Comparison of ENCODE assay signal across 16 cellular contexts in the genomic region with DNA sequence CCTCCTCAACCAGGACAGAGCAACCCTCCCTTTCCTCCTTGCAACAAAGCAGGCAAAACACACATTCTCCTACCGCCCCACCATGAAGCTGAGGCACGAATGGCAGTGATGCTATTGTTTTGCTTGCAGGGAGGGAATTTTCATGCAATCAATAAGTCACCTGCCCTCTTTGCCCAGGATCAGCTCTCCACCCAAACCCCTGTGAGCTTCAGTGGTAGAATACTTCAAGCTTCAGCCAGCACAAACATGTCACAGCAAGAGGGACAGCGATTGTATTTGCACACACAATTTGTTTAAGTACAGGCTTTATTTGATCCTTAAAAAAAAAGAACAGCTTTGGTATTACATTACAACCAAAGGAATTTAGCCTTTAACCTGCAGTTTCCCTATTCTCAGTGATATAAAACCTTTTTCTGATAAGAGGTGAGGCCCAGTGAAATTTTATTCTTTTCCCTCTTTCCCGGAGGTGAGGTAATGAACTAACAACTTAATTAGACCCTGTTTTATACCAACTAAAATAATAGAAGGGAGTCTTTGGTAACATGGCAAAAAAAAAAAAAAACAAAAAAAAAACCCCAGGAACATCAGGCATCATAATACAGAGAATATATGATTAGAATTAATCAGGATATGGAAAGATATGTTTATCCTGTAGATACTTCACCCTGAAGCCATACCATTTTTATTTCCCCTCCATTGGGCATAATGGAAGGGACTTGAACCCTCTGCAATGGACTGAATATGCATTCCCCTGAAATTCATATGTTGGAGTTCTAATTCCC.
DNase-seq lines count a peak whose midpoint lies in the region; ATAC-seq and TF ChIP-seq lines count a peak whose summit lies in the region.
"Had no signal": no experiment of that assay in that cellular context is flagged by ENCODE, and none has a peak within 500 bp of the region (broad histone marks: within the 10 kb centered on the region; RNA-seq: fewer than 3 reads in every experiment).

No MANE protein-coding gene starts in this region.

- DNase-seq in Caki2 (ENCODE audit: low read depth) (peak; percentile 35), NCI-H2196 treated with DMSO at 0.1 percent for 48 hours (lab: John Stamatoyannopoulos, UW; ENCODE audit: unreplicated experiment) (peak; percentile 23), colonic mucosa (peak; percentile 54), mucosa of descending colon (peak in 1 of 3 donors; percentile 35), erythroblast (lab: John Stamatoyannopoulos, UW) (no peak), KBM-7 (no peak)
- DNase-seq: activated T-cell treated with anti-CD3 and anti-CD28 coated beads, Interleukin-2, amount 50 U/mL, for 72 hours; DND-41; Karpas-422; naive thymus-derived CD8-positive, alpha-beta T cell; NCI-H526 treated with DMSO at 0.1 percent for 48 hours had no signal

- H3K4me1 ChIP-seq in colonic mucosa, result peaks cover 3% of the 10 kb centered on the region
- peaks cover 37% of the 10 kb centered on the region for H3K4me1 ChIP-seq in mucosa of descending colon (ENCODE audit: low read depth)

- intact Hi-C loops in colonic mucosa (cut with DNase I) (no loop called here), mucosa of descending colon (cut with DNase I, micrococcal nuclease) (loop anchor here in 1 of 2 donors (10.0 kb wide), 1 partner anchor 379 kb away; no protein-coding TSS in a partner anchor)

- TF ChIP-seq CTCF in colonic mucosa (IDR thresholded peaks at IDR 0.05), result no peak
- no peak for TF ChIP-seq CTCF in mucosa of descending colon (IDR thresholded peaks at IDR 0.05)

- peak overlapping the region; percentile 68 for H3K27ac ChIP-seq in colonic mucosa

- H3K9ac ChIP-seq in colonic mucosa (ENCODE audit: low read depth in 2 of 2, low read length in 2 of 2), result peak overlapping the region in 1 of 2 donors; percentile 53

- no peaks in the 10 kb centered on the region for H3K36me3 ChIP-seq in colonic mucosa
- no peaks in the 10 kb centered on the region for H3K36me3 ChIP-seq in mucosa of descending colon (ENCODE audit: low read depth)
- H3K36me3 ChIP-seq: HAP-1 had no signal

- no peaks in the 10 kb centered on the region for H3K9me3 ChIP-seq in colonic mucosa
- H3K9me3 ChIP-seq in mucosa of descending colon, result no peaks in the 10 kb centered on the region
- H3K9me3 ChIP-seq: HAP-1 had no signal

- ATAC-seq in mucosa of descending colon (peak; percentile 39), HG03196 (IDR thresholded peaks at IDR 0.05; ENCODE audit: unreplicated experiment) (no peak), GM18907 (IDR thresholded peaks at IDR 0.05; ENCODE audit: unreplicated experiment) (no peak)
- ATAC-seq: activated CD4-positive, CD25-positive, alpha-beta regulatory T cell treated with anti-CD3 and anti-CD28 coated beads, Interleukin-2, amount 50 U/mL, for 24 hours; activated T-cell treated with anti-CD3 and anti-CD28 coated beads, Interleukin-2, amount 50 U/mL, for 72 hours; naive thymus-derived CD8-positive, alpha-beta T cell; SK-N-SH treated with all-trans-retinoic acid at 6 μM for 48 hours had no signal

- H3K27me3 ChIP-seq in colonic mucosa, result no peaks in the 10 kb centered on the region

- in situ Hi-C loops in Caki2 (cut with HindIII; ENCODE audit: low pct_unique_long_range_greater_than_20kb, low sequenced_read_pairs) (no loop called here), KBM-7 (cut with MboI; ENCODE audit: low pct_unique_long_range_greater_than_20kb, low sequenced_read_pairs) (loop anchor here (25.0 kb wide), 1 partner anchor 371 kb away; the partner anchor contains the start of gene NUDT4)

- no peak for TF ChIP-seq POLR2A in erythroblast (IDR thresholded peaks at IDR 0.05; ENCODE audit: low read length)

- H3K4me3 ChIP-seq in colonic mucosa, result no peak overlapping the region
- no peak overlapping the region for H3K4me3 ChIP-seq in mucosa of descending colon
- H3K4me3 ChIP-seq: HAP-1 had no signal

Comparison
In these comparisons a context has a peak if more than half of its experiments do, and no peak if none do; other contexts are left out.
1. DNase-seq: peak in Caki2 (single experiment), NCI-H2196 treated with DMSO at 0.1 percent for 48 hours (single experiment) and colonic mucosa (single experiment); none in erythroblast (0 of 2) and KBM-7 (single experiment).